23 cellular contexts compared by ENCODE assay signal in the genomic region with DNA sequence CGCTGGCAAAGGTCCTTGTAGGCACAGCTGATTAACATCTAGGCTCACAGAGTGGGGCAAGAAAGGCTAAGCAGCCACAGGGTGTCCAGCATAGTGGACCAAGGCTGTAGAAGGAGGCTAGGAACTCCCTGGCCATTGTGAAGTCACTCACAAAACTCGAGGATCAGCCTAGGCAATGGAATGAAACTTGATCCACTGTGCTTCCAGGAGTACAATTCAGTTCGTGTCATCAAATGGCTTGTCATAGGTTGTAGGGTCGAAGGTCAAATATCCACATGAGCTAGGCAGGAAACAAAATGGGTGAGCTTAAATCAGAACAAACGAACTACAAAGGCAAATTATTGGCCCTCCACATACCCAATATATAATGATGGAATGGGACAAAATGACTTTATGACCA. TPM values are rescaled to one million over a fixed set of nuclear protein-coding genes. Genes with fewer than 3 reads are reported as not detected.
DNase-seq lines count a peak whose midpoint lies in the region; ATAC-seq, FAIRE-seq and TF ChIP-seq lines count a peak whose summit lies in the region.
"Had no signal": no experiment of that assay in that cellular context is flagged by ENCODE, and none has a peak within 500 bp of the region (broad histone marks: within the 10 kb centered on the region; RNA-seq: fewer than 3 reads in every experiment).

No MANE protein-coding gene starts in this region.

- WGBS in esophagus muscularis mucosa = 65% methylated on average over 4 of the region's 5 CpGs
- 31 to 56% (median 42%) methylated on average over 5 of the region's 5 CpGs for WGBS in small intestine, 3 donors

- peaks cover 2% of the 10 kb centered on the region for H3K9me3 Mint-ChIP-seq in activated CD8-positive, alpha-beta memory T cell treated with anti-CD3 and anti-CD28 coated beads, Interleukin-2, amount 10 ng/mL, durations not matched to agents 7 days and 5 days (ENCODE audit: low read depth)
- H3K9me3 Mint-ChIP-seq: CD8-positive, alpha-beta memory T cell had no signal

- intact Hi-C loops in esophagus muscularis mucosa (cut with DNase I) = no loop called here

- H3K27ac Mint-ChIP-seq in activated CD8-positive, alpha-beta memory T cell treated with anti-CD3 and anti-CD28 coated beads, Interleukin-2, amount 10 ng/mL, durations not matched to agents 7 days and 5 days = no peak overlapping the region
- H3K27ac Mint-ChIP-seq: GM23338 had no signal

- peaks cover 0 to 5% (median 0%) of the 10 kb centered on the region in 4 donors for H3K9me3 ChIP-seq in esophagus muscularis mucosa
- H3K9me3 ChIP-seq in small intestine (ENCODE audit: control insufficient read depth, low read depth) = no peaks in the 10 kb centered on the region
- H3K9me3 ChIP-seq: SJCRH30 had no signal

- CTCF ChIA-PET in activated CD8-positive, alpha-beta memory T cell treated with anti-CD3 and anti-CD28 coated beads, Interleukin-2, amount 10 ng/mL, durations not matched to agents 7 days and 5 days (lab: Charles Lee) = no interaction called here

- H3K36me3 ChIP-seq in esophagus muscularis mucosa (no peaks in the 10 kb centered on the region), small intestine (ENCODE audit: control insufficient read depth in 2 of 2, insufficient read depth in 2 of 2, low read length in 2 of 2) (no peaks in the 10 kb centered on the region)
- H3K36me3 ChIP-seq: BLaER1 treated with 17β-estradiol and CSF1 and Interleukin-3, amounts not matched to agents 10 nM and 100 nM; SJCRH30 had no signal

- no peak for TF ChIP-seq POLR2A in esophagus muscularis mucosa (IDR thresholded peaks at IDR 0.05; ENCODE audit: low read depth)
- no peak for TF ChIP-seq POLR2A in GM12892 (IDR thresholded peaks at IDR 0.05; ENCODE audit: low read depth, low read length)

- no peak for TF ChIP-seq CTCF in esophagus muscularis mucosa (IDR thresholded peaks at IDR 0.05)

- ATAC-seq in activated CD8-positive, alpha-beta memory T cell treated with anti-CD3 and anti-CD28 coated beads, Interleukin-2, amount 10 ng/mL, durations not matched to agents 7 days and 5 days = no peak
- ATAC-seq: GM23338, PC-3 had no signal

- no peak for FAIRE-seq in small intestine (lab: Jason Lieb, UNC)
- FAIRE-seq in GM12892 (lab: Jason Lieb, UNC) = no peak
- FAIRE-seq: GM12891 had no signal

- H3K4me1 Mint-ChIP-seq in activated CD8-positive, alpha-beta memory T cell treated with anti-CD3 and anti-CD28 coated beads, Interleukin-2, amount 10 ng/mL, durations not matched to agents 7 days and 5 days = no peaks in the 10 kb centered on the region

- H3K4me3 ChIP-seq in esophagus muscularis mucosa = no peak overlapping the region
- H3K4me3 ChIP-seq in small intestine (ENCODE audit: low read depth in 1 of 2, low read length in 2 of 2) = no peak overlapping the region
- H3K4me3 ChIP-seq: BLaER1 treated with 17β-estradiol and CSF1 and Interleukin-3, amounts not matched to agents 10 nM and 100 nM; GM23338; SJCRH30 had no signal

- H3K27me3 ChIP-seq in esophagus muscularis mucosa (peaks cover 0 to 5% (median 0%) of the 10 kb centered on the region in 4 donors), small intestine (ENCODE audit: control insufficient read depth in 2 of 2, insufficient read depth in 2 of 2, low read length in 2 of 2) (no peaks in the 10 kb centered on the region)
- H3K27me3 ChIP-seq: BLaER1 treated with 17β-estradiol and CSF1 and Interleukin-3, amounts not matched to agents 10 nM and 100 nM had no signal

- H3K27me3 Mint-ChIP-seq in activated CD8-positive, alpha-beta memory T cell treated with anti-CD3 and anti-CD28 coated beads, Interleukin-2, amount 10 ng/mL, durations not matched to agents 7 days and 5 days = peaks cover 4% of the 10 kb centered on the region
- H3K27me3 Mint-ChIP-seq: CD8-positive, alpha-beta memory T cell had no signal

- H3K36me3 Mint-ChIP-seq in activated CD8-positive, alpha-beta memory T cell treated with anti-CD3 and anti-CD28 coated beads, Interleukin-2, amount 10 ng/mL, durations not matched to agents 7 days and 5 days = peaks cover 2% of the 10 kb centered on the region
- H3K36me3 Mint-ChIP-seq: CD8-positive, alpha-beta memory T cell had no signal

- H3K4me3 Mint-ChIP-seq in activated CD8-positive, alpha-beta memory T cell treated with anti-CD3 and anti-CD28 coated beads, Interleukin-2, amount 10 ng/mL, durations not matched to agents 7 days and 5 days = no peak overlapping the region
- H3K4me3 Mint-ChIP-seq: CD8-positive, alpha-beta memory T cell; GM23338 had no signal

- no peak for TF ChIP-seq EP300 in esophagus muscularis mucosa (IDR thresholded peaks at IDR 0.05)

- H3K4me1 ChIP-seq in esophagus muscularis mucosa (no peaks in the 10 kb centered on the region), small intestine (ENCODE audit: control insufficient read depth in 2 of 2, insufficient read depth in 1 of 2, low read depth in 1 of 2, low read length in 1 of 2) (no peaks in the 10 kb centered on the region)
- H3K4me1 ChIP-seq: BLaER1 treated with 17β-estradiol and CSF1 and Interleukin-3, amounts not matched to agents 10 nM and 100 nM; SJCRH30 had no signal

- no peak overlapping the region for H3K27ac ChIP-seq in esophagus muscularis mucosa (replicated peaks in 1 of 4)
- H3K27ac ChIP-seq in small intestine (ENCODE audit: low read depth in 1 of 2, low read length in 1 of 2) = no peak overlapping the region
- H3K27ac ChIP-seq: BLaER1 treated with 17β-estradiol and CSF1 and Interleukin-3, amounts not matched to agents 10 nM and 100 nM; KMS-11; RWPE1; SJCRH30 had no signal

- DNase-seq in activated CD8-positive, alpha-beta memory T cell treated with anti-CD3 and anti-CD28 coated beads, Interleukin-2, amount 50 U/mL, for 48 hours = peak; percentile 32
- DNase-seq in activated CD8-positive, alpha-beta memory T cell treated with anti-CD3 and anti-CD28 coated beads, Interleukin-2, amount 10 ng/mL, durations not matched to agents 7 days and 5 days = no peak
- peak; percentile 86 for DNase-seq in esophagus muscularis mucosa (ENCODE audit: extremely low spot score)
- peak; percentile 19 for DNase-seq in small intestine
- no peak for DNase-seq in midbrain (lab: John Stamatoyannopoulos, UW)
- DNase-seq in GM12892 (ENCODE audit: insufficient read length) = no peak
- DNase-seq: CD8-positive, alpha-beta memory T cell; GDM1; NCI-H1048; NCI-H1436 treated with DMSO at 0.1 percent for 48 hours; NCI-H2029 treated with DMSO at 0.1 percent for 48 hours; NCI-H2171 treated with DMSO at 0.1 percent for 48 hours; NCI-H82; PC-3; SJCRH30 had no signal

RNA-seq across cellular contexts. Expression of a gene that starts 4.4 kb away (rescaled TPM):
- total RNA-seq in activated CD8-positive, alpha-beta memory T cell treated with anti-CD3 and anti-CD28 coated beads, Interleukin-2, amount 10 ng/mL, durations not matched to agents 7 days and 5 days = not detected
- total RNA-seq in esophagus muscularis mucosa = not detected
- not detected for polyA plus RNA-seq in small intestine
- not detected for polyA plus RNA-seq in GM12892 (2012; ENCODE audit: missing spikeins)
- total RNA-seq: A172; CD8-positive, alpha-beta memory T cell; GM23338; M059J; NCI-H460; PC-3; SJCRH30 had no signal
- polyA plus RNA-seq: CD8-positive, alpha-beta memory T cell had no signal

RNA-seq across cellular contexts. Expression of a gene that starts 15.9 kb away (rescaled TPM):
- 10 to 100 TPM in 1 of 2 experiments, 1 to 10 TPM in 1; 7.2 to 10.0 TPM for total RNA-seq in activated CD8-positive, alpha-beta memory T cell treated with anti-CD3 and anti-CD28 coated beads, Interleukin-2, amount 10 ng/mL, durations not matched to agents 7 days and 5 days
- 10 to 100 TPM in 2 of 4 donors, 1 to 10 TPM in 2; 5.1 to 19.2 (median 10.8) TPM for total RNA-seq in esophagus muscularis mucosa
- polyA plus RNA-seq in small intestine = 100 to 1,000 TPM in 1 of 3 donors, 10 to 100 TPM in 2; 51.6 to 136 (median 70.2) TPM
- 12.7 TPM for polyA plus RNA-seq in GM12892 (2012; ENCODE audit: missing spikeins)

RNA-seq across cellular contexts. Expression of a gene that starts 35.9 kb away (rescaled TPM):
- 100 to 1,000 TPM; 138 to 154 TPM for total RNA-seq in activated CD8-positive, alpha-beta memory T cell treated with anti-CD3 and anti-CD28 coated beads, Interleukin-2, amount 10 ng/mL, durations not matched to agents 7 days and 5 days
- 100 to 1,000 TPM; 111 to 122 (median 116) TPM for total RNA-seq in esophagus muscularis mucosa
- polyA plus RNA-seq in small intestine = 100 to 1,000 TPM in 1 of 3 donors, 10 to 100 TPM in 2; 74.7 to 127 (median 92.1) TPM
- polyA plus RNA-seq in GM12892 (2012; ENCODE audit: missing spikeins) = 122 TPM

RNA-seq across cellular contexts. Expression of a gene that starts 49.4 kb away (rescaled TPM):
- total RNA-seq in activated CD8-positive, alpha-beta memory T cell treated with anti-CD3 and anti-CD28 coated beads, Interleukin-2, amount 10 ng/mL, durations not matched to agents 7 days and 5 days = under 1 TPM; 0.55 to 0.77 TPM
- not detected for total RNA-seq in esophagus muscularis mucosa
- under 1 TPM in 1 of 3 donors, not detected in 2; 0.18 TPM for polyA plus RNA-seq in small intestine
- not detected for polyA plus RNA-seq in GM12892 (2012; ENCODE audit: missing spikeins)
- total RNA-seq: A172, GM23338, M059J, NCI-H460, PC-3 had no signal
- polyA plus RNA-seq: CD8-positive, alpha-beta memory T cell had no signal

RNA-seq across cellular contexts. Expression of a gene that starts 59.0 kb away (rescaled TPM):
- total RNA-seq in activated CD8-positive, alpha-beta memory T cell treated with anti-CD3 and anti-CD28 coated beads, Interleukin-2, amount 10 ng/mL, durations not matched to agents 7 days and 5 days = under 1 TPM in 1 of 2 experiments, not detected in 1; 0.26 TPM
- total RNA-seq in esophagus muscularis mucosa = 1 to 10 TPM in 2 of 4 donors, under 1 TPM in 1, not detected in 1; 0.65 to 2.4 (median 1.2) TPM
- polyA plus RNA-seq in small intestine = not detected
- polyA plus RNA-seq in GM12892 (2012; ENCODE audit: missing spikeins) = not detected
- total RNA-seq: A172; CD8-positive, alpha-beta memory T cell; M059J; NCI-H460; PC-3 had no signal

Comparison
In these comparisons a context has a peak if more than half of its experiments do, and no peak if none do; other contexts are left out.
1. DNase-seq: peak in activated CD8-positive, alpha-beta memory T cell treated with anti-CD3 and anti-CD28 coated beads, Interleukin-2, amount 50 U/mL, for 48 hours (single experiment), esophagus muscularis mucosa (single experiment) and small intestine (single experiment); none in activated CD8-positive, alpha-beta memory T cell treated with anti-CD3 and anti-CD28 coated beads, Interleukin-2, amount 10 ng/mL, durations not matched to agents 7 days and 5 days (single experiment), midbrain (single experiment) and GM12892 (single experiment).